8 cellular contexts compared by ENCODE assay signal in genomic region chr14:90758028-90758889, GRCh38. TPM values are rescaled to one million over a fixed set of nuclear protein-coding genes. Genes with fewer than 3 reads are reported as not detected.
DNase-seq lines count a peak whose midpoint lies in the region; ATAC-seq and TF ChIP-seq lines count a peak whose summit lies in the region.

No MANE protein-coding gene starts in this region.

- TF ChIP-seq CTCF in BE2C (IDR thresholded peaks at IDR 0.05; ENCODE audit: low read depth, low read length): peak; percentile 77
- TF ChIP-seq CTCF in coronary artery (IDR thresholded peaks at IDR 0.05): peak; percentile 83
- TF ChIP-seq CTCF in left lung (IDR thresholded peaks at IDR 0.05): peak; percentile 91 to 92

- H3K36me3 ChIP-seq in BE2C: no peaks in the 10 kb centered on the region
- no peaks in the 10 kb centered on the region for H3K36me3 ChIP-seq in left lung

- H3K4me1 ChIP-seq in BE2C: peaks cover 25% of the 10 kb centered on the region
- peaks cover 5 to 16% of the 10 kb centered on the region in 2 donors for H3K4me1 ChIP-seq in left lung

- ATAC-seq in HG03378 (IDR thresholded peaks at IDR 0.05; ENCODE audit: unreplicated experiment) (peak; percentile 58), left lung (peak; percentile 96)

- peak overlapping the region; percentile 93 to 94 for H3K27ac ChIP-seq in coronary artery
- H3K27ac ChIP-seq in left lung: peak overlapping the region; percentile 77 to 79

- H3K27me3 ChIP-seq in BE2C: no peaks in the 10 kb centered on the region
- H3K27me3 ChIP-seq in left lung: no peaks in the 10 kb centered on the region

- H3K4me3 ChIP-seq in BE2C (ENCODE audit: low read depth, low read length): peak overlapping the region; percentile 51
- H3K4me3 ChIP-seq in coronary artery: peak overlapping the region; percentile 75
- H3K4me3 ChIP-seq in left lung: peak overlapping the region; percentile 25 to 37

- TF ChIP-seq POLR2A in GM19099 (IDR thresholded peaks at IDR 0.05; ENCODE audit: extremely low read depth, insufficient read length, low read depth): peak; percentile 64

- DNase-seq in BE2C: peak; percentile 96
- peak; percentile 76 for DNase-seq in NCI-H446 treated with DMSO at 0.1 percent for 48 hours (lab: John Stamatoyannopoulos, UW)
- peak; percentile 94 to 96 for DNase-seq in activated CD4-positive, alpha-beta T cell treated with anti-CD3 and anti-CD28 coated beads for 4 hours
- DNase-seq in coronary artery (ENCODE audit: low spot score): peak; percentile 94
- peak; percentile 93 to 99 for DNase-seq in left lung
- DNase-seq in stimulated activated CD4-positive, alpha-beta T cell treated with anti-CD3 and anti-CD28 coated beads, Interleukin-2, amount 100 ng/mL, for 4 hours (ENCODE audit: low read depth): peak; percentile 94

- intact Hi-C loops in left lung (cut with DNase I): no loop called here

- H3K9me3 ChIP-seq in BE2C: no peaks in the 10 kb centered on the region
- peaks cover 0 to 8% of the 10 kb centered on the region in 2 donors for H3K9me3 ChIP-seq in left lung

RNA-seq across cellular contexts. Expression of gene TTC7B, which starts 58.0 kb away (rescaled TPM):
- polyA plus RNA-seq in BE2C (2012; ENCODE audit: insufficient read depth, insufficient read length, low read depth): 47.3 TPM
- 10 to 100 TPM; 26.8 to 33.1 TPM for total RNA-seq in left lung

Comparison
In these comparisons a context has a peak if more than half of its experiments do, and no peak if none do; other contexts are left out.
1. Peak in every context shown above with its lines: DNase-seq, ATAC-seq, H3K4me3 ChIP-seq and H3K27ac ChIP-seq.